23 cellular contexts compared by ENCODE assay signal in the genomic region with DNA sequence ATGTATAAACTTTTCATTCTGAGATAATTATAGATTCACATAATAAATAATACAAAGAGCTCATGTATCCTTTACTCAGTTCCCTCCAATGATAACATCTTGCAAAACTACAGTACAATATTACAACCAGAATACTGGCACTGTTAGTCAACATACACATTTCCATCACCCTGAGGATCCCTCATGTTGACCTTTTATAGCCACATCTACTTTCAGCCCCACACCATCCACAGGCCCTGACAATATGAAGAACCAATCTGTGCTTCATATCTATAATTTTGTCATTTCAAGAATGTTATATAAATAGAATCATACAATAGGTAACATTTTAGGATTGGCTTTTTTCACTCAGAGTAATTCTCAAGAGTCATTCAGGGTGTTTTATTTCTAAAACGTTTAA.
DNase-seq lines count a peak whose midpoint lies in the region; ATAC-seq, FAIRE-seq and TF ChIP-seq lines count a peak whose summit lies in the region.
"Had no signal": no experiment of that assay in that cellular context is flagged by ENCODE, and none has a peak within 500 bp of the region (broad histone marks: within the 10 kb centered on the region; RNA-seq: fewer than 3 reads in every experiment).

No MANE protein-coding gene starts in this region.

- H4K5ac ChIP-seq in IMR-90 (ENCODE audit: low read depth, low read length): no peak overlapping the region

- no peak overlapping the region for H2AK9ac ChIP-seq in IMR-90 (replicated peaks; ENCODE audit: low read depth, low read length, poor library complexity)

- H3K9ac ChIP-seq in IMR-90 (ENCODE audit: low read depth, low read length) (no peak overlapping the region), GM12878 (ENCODE audit: control insufficient read depth, insufficient read depth, low read length) (no peak overlapping the region)

- TF ChIP-seq POLR2A in IMR-90 (IDR thresholded peaks at IDR 0.05; ENCODE audit: low read depth, low read length) (no peak), GM12878 (IDR thresholded peaks at IDR 0.05; ENCODE audit: low read depth, low read length) (no peak)

- POLR2A ChIA-PET in IMR-90 (lab: Charles Lee; ENCODE audit: unreplicated experiment) (no interaction called here), GM12878 (lab: Charles Lee) (interaction anchor here (0.5 to 1.1 kb wide), 6 partner anchors 8 to 398 kb away, joined by 3 to 5 read pairs (median 3); no protein-coding TSS in a partner anchor)

- H4K20me1 ChIP-seq in IMR-90 (ENCODE audit: insufficient read depth, low read length): 0 out of 2 replicates have a peak, but pooled peaks cover 2% of the 10 kb centered on the region
- H4K20me1 ChIP-seq in GM12878 (ENCODE audit: control insufficient read depth, insufficient read depth): no peaks in the 10 kb centered on the region

- no peak overlapping the region for H3K56ac ChIP-seq in IMR-90 (ENCODE audit: extremely low read depth, insufficient read depth, low read length)

- no peaks in the 10 kb centered on the region for H3K9me3 Mint-ChIP-seq in activated naive CD4-positive, alpha-beta T cell treated with anti-CD3 and anti-CD28 coated beads, Interleukin-2, amount 50 U/mL, for 72 hours
- H3K9me3 Mint-ChIP-seq in activated naive CD4-positive, alpha-beta T cell treated with anti-CD3 and anti-CD28 coated beads for 36 hours: peaks cover 3% of the 10 kb centered on the region
- H3K9me3 Mint-ChIP-seq: CD8-positive, alpha-beta T cell had no signal

- peaks cover 48% of the 10 kb centered on the region for H3K79me2 ChIP-seq in GM12878 (ENCODE audit: control insufficient read depth, insufficient read depth, low read length)

- H3K27me3 Mint-ChIP-seq in activated naive CD4-positive, alpha-beta T cell treated with anti-CD3 and anti-CD28 coated beads for 36 hours (ENCODE audit: low read depth): no peaks in the 10 kb centered on the region
- H3K27me3 Mint-ChIP-seq: B cell had no signal

- peaks cover 5 to 15% of the 10 kb centered on the region in 2 donors for H3K36me3 Mint-ChIP-seq in activated naive CD4-positive, alpha-beta T cell treated with anti-CD3 and anti-CD28 coated beads, Interleukin-2, amount 50 U/mL, for 72 hours
- peaks cover 15% of the 10 kb centered on the region for H3K36me3 Mint-ChIP-seq in activated naive CD4-positive, alpha-beta T cell treated with anti-CD3 and anti-CD28 coated beads for 36 hours (ENCODE audit: low read depth)

- no peak overlapping the region for H3K27ac ChIP-seq in IMR-90 (ENCODE audit: insufficient read depth, low read length)
- H3K27ac ChIP-seq in GM12878 (ENCODE audit: control insufficient read depth, insufficient read depth): no peak overlapping the region

- H4K8ac ChIP-seq in IMR-90 (ENCODE audit: low read depth in 2 of 2, low read length in 2 of 2): no peak overlapping the region

- intact Hi-C loops in activated naive CD4-positive, alpha-beta T cell treated with anti-CD3 and anti-CD28 coated beads for 36 hours (cut with micrococcal nuclease): no loop called here
- intact Hi-C loops in IMR-90 (cut with micrococcal nuclease): no loop called here
- intact Hi-C loops in GM12878 (cut with micrococcal nuclease; ENCODE audit: unreplicated experiment): no loop called here

- no peak overlapping the region for H2BK20ac ChIP-seq in IMR-90 (ENCODE audit: low read depth, low read length)

- H3K4me1 ChIP-seq in IMR-90 (ENCODE audit: control insufficient read depth, insufficient read depth, low read length): peaks cover 6% of the 10 kb centered on the region; the same call in 1 of the 2 replicates
- peaks cover 21% of the 10 kb centered on the region for H3K4me1 ChIP-seq in GM12878 (ENCODE audit: control insufficient read depth, insufficient read depth, low read length)

- peaks cover 46% of the 10 kb centered on the region for H3K4me1 Mint-ChIP-seq in activated naive CD4-positive, alpha-beta T cell treated with anti-CD3 and anti-CD28 coated beads for 36 hours (ENCODE audit: low read depth)

- H3K9me1 ChIP-seq in IMR-90 (ENCODE audit: insufficient read depth, low read length): peaks cover 7% of the 10 kb centered on the region; the same call in 1 of the 2 replicates

- H2BK120ac ChIP-seq in IMR-90 (ENCODE audit: low read depth, low read length): no peak overlapping the region

- no CpG with 5 or more reads among the region's 1 CpG for WGBS in IMR-90 (ENCODE audit: extremely low coverage in 2 of 2, insufficient read length in 1 of 2), 2 experiments
- WGBS in GM12878 (ENCODE audit: insufficient coverage, insufficient replicate concordance, low lambda C conversion rate, missing lambda C conversion rate): 4% methylated on average over 1 of the region's 1 CpG

- H2BK15ac ChIP-seq in IMR-90 (ENCODE audit: low read depth, low read length): no peak overlapping the region

- no peak overlapping the region for H4K91ac ChIP-seq in IMR-90 (ENCODE audit: insufficient read depth, low read depth, low read length)

- H3K36me3 ChIP-seq in IMR-90 (ENCODE audit: control insufficient read depth, insufficient read depth, low read length) (peaks cover 2% of the 10 kb centered on the region; the same call in 1 of the 2 replicates), GM12878 (ENCODE audit: control insufficient read depth in 2 of 2, insufficient read depth in 2 of 2, low read length in 1 of 2) (peaks cover 0 to 14% of the 10 kb centered on the region in 2 experiments)
- H3K36me3 ChIP-seq: HAP-1 had no signal

- no peak overlapping the region for H3K27ac Mint-ChIP-seq in activated naive CD4-positive, alpha-beta T cell treated with anti-CD3 and anti-CD28 coated beads, Interleukin-2, amount 50 U/mL, for 72 hours
- H3K27ac Mint-ChIP-seq in activated naive CD4-positive, alpha-beta T cell treated with anti-CD3 and anti-CD28 coated beads for 36 hours: no peak overlapping the region
- H3K27ac Mint-ChIP-seq: B cell had no signal

- no peak for FAIRE-seq in GM12878 (lab: Jason Lieb, UNC)
- FAIRE-seq: A204.1, D721Med, G401.6, GM12892, GM19239, H1, HepG2, HTR-8/SVneo had no signal

- no peak overlapping the region for H3K4me2 ChIP-seq in IMR-90 (ENCODE audit: low read depth, low read length)
- no peak overlapping the region; the same call in 1 of the 2 replicates for H3K4me2 ChIP-seq in GM12878 (ENCODE audit: control insufficient read depth, insufficient read depth)

- H2AK5ac ChIP-seq in IMR-90 (ENCODE audit: low read depth, low read length): no peak overlapping the region

- H3K4me3 ChIP-seq in IMR-90 (ENCODE audit: insufficient read depth, low read depth, low read length) (no peak overlapping the region), GM12878 (no peak overlapping the region)
- H3K4me3 ChIP-seq: HAP-1 had no signal

- H2AFZ ChIP-seq in IMR-90 (replicated peaks; ENCODE audit: low read length, poor library complexity) (no peak overlapping the region), GM12878 (ENCODE audit: control insufficient read depth, low read depth, low read length) (no peak overlapping the region)

- BruUV-seq in IMR-90 (replicated peaks; lab: Mats Ljungman, UMichigan) (no TSS peak), GM12878 (replicated peaks; lab: Mats Ljungman, UMichigan) (no TSS peak)

- CTCF ChIA-PET in activated naive CD4-positive, alpha-beta T cell treated with anti-CD3 and anti-CD28 coated beads for 36 hours (lab: Charles Lee): interaction anchor here (0.8 to 1.5 kb wide), 5 partner anchors 10 to 125 kb away, joined by 4 to 6 read pairs (median 5); no protein-coding TSS in a partner anchor
- CTCF ChIA-PET in IMR-90 (lab: Yijun Ruan, JAX): interaction anchor here (1.1 kb wide), 1 partner anchor 9 kb away, joined by 3 read pairs; no protein-coding TSS in a partner anchor
- CTCF ChIA-PET in GM12878 (lab: Yijun Ruan, JAX): interaction anchor here (0.7 to 6.7 kb wide), 6 partner anchors 11 to 344 kb away, joined by 3 to 39 read pairs (median 6); no protein-coding TSS in a partner anchor

- peak; percentile 27 to 39 for ATAC-seq in activated naive CD4-positive, alpha-beta T cell treated with anti-CD3 and anti-CD28 coated beads, Interleukin-2, amount 50 U/mL, for 72 hours
- ATAC-seq in IMR-90 (ENCODE audit: low read depth): no peak
- ATAC-seq in GM12878: peak; percentile 42
- ATAC-seq in GM18498 (IDR thresholded peaks at IDR 0.05; ENCODE audit: unreplicated experiment): no peak
- ATAC-seq: CD8-positive, alpha-beta T cell; HepG2 had no signal

- dilution Hi-C loops in IMR-90 (cut with HindIII; ENCODE audit: low sequenced_read_pairs, unreplicated experiment): no loop called here

- H3K79me1 ChIP-seq in IMR-90 (ENCODE audit: low read depth in 1 of 2, low read length in 2 of 2): peaks cover 44 to 84% of the 10 kb centered on the region in 2 experiments

- H3K18ac ChIP-seq in IMR-90 (ENCODE audit: low read depth, low read length): no peak overlapping the region

- in situ Hi-C loops in IMR-90 (cut with MboI; ENCODE audit: low sequenced_read_pairs) (no loop called here), GM12878 (cut with MboI) (no loop called here)

- no peak for TF ChIP-seq EP300 in GM12878 (IDR thresholded peaks at IDR 0.05; ENCODE audit: borderline replicate concordance in 1 of 2, control insufficient read depth in 1 of 2, low read depth in 2 of 2, low read length in 2 of 2)

- peak overlapping the region; percentile 52 for H2BK5ac ChIP-seq in IMR-90 (ENCODE audit: low read depth, low read length, poor library complexity, severe bottlenecking)

- RAD21 ChIA-PET in GM12878 (lab: Charles Lee; ENCODE audit: unreplicated experiment): interaction anchor here (0.8 to 2.3 kb wide), 7 partner anchors 12 to 125 kb away, joined by 3 to 13 read pairs (median 4); partner anchors contain the start of gene MRTFA

- no peak for DNase-seq in activated naive CD4-positive, alpha-beta T cell treated with anti-CD3 and anti-CD28 coated beads, Interleukin-2, amount 50 U/mL, for 72 hours (ENCODE audit: low spot score in 2 of 2)
- no peak for DNase-seq in activated naive CD4-positive, alpha-beta T cell treated with anti-CD3 and anti-CD28 coated beads for 36 hours
- DNase-seq in IMR-90 (no peak), GM12878 (ENCODE audit: low read depth, low spot score) (no peak), mucosa of gallbladder (ENCODE audit: low spot score) (no peak), ecto neural progenitor cell (ENCODE audit: low spot score) (no peak)
- DNase-seq: C1 segment of cervical spinal cord; CD8-positive, alpha-beta T cell; COR-L47; DMS153; DMS79 treated with DMSO at 0.1 percent for 48 hours; EL had no signal

- no peak overlapping the region for H3K23ac ChIP-seq in IMR-90 (ENCODE audit: low read depth, low read length)

- peaks cover 3% of the 10 kb centered on the region; the same call in 1 of the 2 replicates for H3K9me3 ChIP-seq in IMR-90 (ENCODE audit: control insufficient read depth, insufficient read depth, low read length)
- H3K9me3 ChIP-seq in GM12878 (replicated peaks; ENCODE audit: control insufficient read depth, insufficient read depth, low read length): no peaks in the 10 kb centered on the region; the same call in 1 of the 3 replicates

- H3K27me3 ChIP-seq in IMR-90 (ENCODE audit: control insufficient read depth, insufficient read depth, low read length) (no peaks in the 10 kb centered on the region), GM12878 (replicated peaks in 1 of 2; ENCODE audit: control insufficient read depth in 2 of 2, insufficient read depth in 2 of 2, low read length in 1 of 2) (no peaks in the 10 kb centered on the region)

- SMC1A ChIA-PET in GM12878 (lab: Charles Lee; ENCODE audit: uncharacterized antibody, unreplicated experiment): interaction anchor here (0.7 to 12.0 kb wide), 18 partner anchors 9 to 125 kb away, joined by 3 to 99 read pairs (median 4); no protein-coding TSS in a partner anchor

- TF ChIP-seq RAD21 in IMR-90 (IDR thresholded peaks at IDR 0.05; ENCODE audit: low read length) (no peak), GM12878 (IDR thresholded peaks at IDR 0.05; ENCODE audit: insufficient read depth, low read depth, low read length) (no peak)

- H3K14ac ChIP-seq in IMR-90 (replicated peaks; ENCODE audit: low read depth, low read length): no peak overlapping the region

- H3K4me3 Mint-ChIP-seq in activated naive CD4-positive, alpha-beta T cell treated with anti-CD3 and anti-CD28 coated beads for 36 hours: no peak overlapping the region
- H3K4me3 Mint-ChIP-seq: B cell; CD8-positive, alpha-beta T cell had no signal

- TF ChIP-seq CTCF in IMR-90 (conservative IDR thresholded peaks at IDR 0.05; ENCODE audit: low read depth, low read length): no peak
- TF ChIP-seq CTCF in GM12878 (IDR thresholded peaks at IDR 0.05 in 2 of 3, conservative IDR thresholded peaks at IDR 0.05 in 1 of 3; ENCODE audit: control insufficient read depth in 2 of 3, extremely low read depth in 1 of 3, insufficient read depth in 1 of 3, low read depth in 3 of 3, low read length in 3 of 3): no peak

- H3K4ac ChIP-seq in IMR-90 (ENCODE audit: low read depth, low read length): no peak overlapping the region

Comparison
In these comparisons a context has a peak if more than half of its experiments do, and no peak if none do; other contexts are left out.
1. ATAC-seq: peak in activated naive CD4-positive, alpha-beta T cell treated with anti-CD3 and anti-CD28 coated beads, Interleukin-2, amount 50 U/mL, for 72 hours (2 of 2) and GM12878 (single experiment); none in IMR-90 (single experiment) and GM18498 (single experiment).